ENCODE assay signal across 8 cellular contexts in the genomic region with DNA sequence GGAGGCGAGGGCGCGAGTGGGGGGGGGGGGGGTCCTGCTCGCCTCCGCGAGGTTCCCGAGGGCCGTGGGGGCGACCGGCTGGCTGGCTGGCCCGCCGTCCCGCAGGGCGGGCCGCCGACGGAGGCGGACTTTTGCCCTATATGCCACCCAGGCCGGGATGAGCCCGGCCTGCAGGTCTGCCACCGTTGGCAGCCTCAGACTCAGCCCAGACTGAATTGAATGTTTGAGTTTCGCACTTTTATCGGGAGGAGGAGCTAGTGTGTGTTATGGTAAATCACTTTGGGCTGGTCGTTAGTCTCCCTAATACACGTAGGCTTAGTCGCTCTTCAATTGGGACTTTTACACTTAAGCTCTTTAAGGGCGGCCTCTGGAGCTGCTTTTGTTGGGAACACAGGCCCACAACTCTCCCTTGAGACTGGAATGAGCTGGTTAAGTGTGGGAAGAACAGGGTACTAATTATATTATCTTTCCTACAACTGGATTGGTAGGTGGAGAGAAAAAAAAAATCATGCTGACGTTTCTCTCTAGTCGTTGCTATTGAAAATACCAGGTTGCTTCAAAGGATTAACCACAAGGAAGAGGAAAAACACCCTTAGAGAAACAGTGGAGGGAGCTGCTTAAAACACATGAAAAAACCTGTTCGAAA. TPM values are rescaled to one million over a fixed set of nuclear protein-coding genes. Genes with fewer than 3 reads are reported as not detected.
DNase-seq lines count a peak whose midpoint lies in the region; ATAC-seq and TF ChIP-seq lines count a peak whose summit lies in the region.

No MANE protein-coding gene starts in this region.

- H4K20me1 ChIP-seq in GM23338 (replicated peaks; ENCODE audit: insufficient read depth) (peaks cover 9% of the 10 kb centered on the region), PC-9 (ENCODE audit: insufficient read depth) (peaks cover 16% of the 10 kb centered on the region)

- H3F3A ChIP-seq in GM23338 (replicated peaks; ENCODE audit: low read depth) (peaks cover 4% of the 10 kb centered on the region; the same call in 1 of the 2 replicates), PC-9 (ENCODE audit: insufficient read depth, low read depth) (peaks cover 67% of the 10 kb centered on the region)

- H3K4me3 ChIP-seq in GM08714 (ENCODE audit: low read length) (peak overlapping the region; percentile 21; the same call in 1 of the 2 replicates), GM23338 (peak overlapping the region; percentile 72), PC-9 (peak overlapping the region; percentile 91), astrocyte of the spinal cord (ENCODE audit: low read depth, low read length) (peak overlapping the region; percentile 9), iPS-11a (ENCODE audit: low read depth, low read length) (peak overlapping the region; percentile 30), skeletal muscle satellite cell (ENCODE audit: low read length) (peak overlapping the region; percentile 55)

- peak overlapping the region; percentile 69 for H3K4me3 Mint-ChIP-seq in GM23338

- DNase-seq in GM23338 (ENCODE audit: low spot score) (peak; percentile 92), Kasumi-1 (lab: John Stamatoyannopoulos, UW) (peak; percentile 84 to 88), PC-9 (peak; percentile 82 to 87), astrocyte of the spinal cord (ENCODE audit: low read depth, low spot score) (peak; percentile 94), posterior cingulate gyrus (no peak)

- peaks cover 25% of the 10 kb centered on the region for H3K36me3 Mint-ChIP-seq in GM23338 (ENCODE audit: low read depth)

- H3K4me1 ChIP-seq in GM23338 (ENCODE audit: insufficient read depth) (peaks cover 39% of the 10 kb centered on the region), PC-9 (replicated peaks; ENCODE audit: insufficient read depth) (peaks cover 38% of the 10 kb centered on the region), skeletal muscle satellite cell (ENCODE audit: control insufficient read depth, insufficient read depth, low read length) (peaks cover 43% of the 10 kb centered on the region)

- H3K9me2 ChIP-seq in GM23338 (ENCODE audit: insufficient read depth) (no peaks in the 10 kb centered on the region), PC-9 (ENCODE audit: insufficient read depth) (no peaks in the 10 kb centered on the region)

- no TSS peak for BruUV-seq in PC-9 (replicated peaks; lab: Mats Ljungman, UMichigan)

- H3K27me3 ChIP-seq in GM23338 (ENCODE audit: insufficient read depth) (no peaks in the 10 kb centered on the region), PC-9 (ENCODE audit: insufficient read depth, low read depth) (no peaks in the 10 kb centered on the region), skeletal muscle satellite cell (ENCODE audit: control insufficient read depth, insufficient read depth, low read length) (no peaks in the 10 kb centered on the region)

- H2AFZ ChIP-seq in GM23338 (no peak overlapping the region), PC-9 (no peak overlapping the region)

- peaks cover 7% of the 10 kb centered on the region; the same call in 1 of the 3 replicates for H3K9me3 Mint-ChIP-seq in GM23338

- in situ Hi-C loops in astrocyte of the spinal cord (cut with HindIII; ENCODE audit: low sequenced_read_pairs): loop anchor here (25.0 kb wide), 1 partner anchor 351 kb away; no protein-coding TSS in a partner anchor

- 0 out of 4 replicates have a peak, but pooled peaks of 1 of the 2 experiments have one; percentile 14 for TF ChIP-seq CTCF in GM23338 (conservative IDR thresholded peaks at IDR 0.05; ENCODE audit: low read depth in 2 of 2)
- TF ChIP-seq CTCF in PC-9 (conservative IDR thresholded peaks at IDR 0.05): peak; percentile 44; the same call in 1 of the 2 replicates
- peak; percentile 12 for TF ChIP-seq CTCF in astrocyte of the spinal cord (IDR thresholded peaks at IDR 0.05; ENCODE audit: low read depth, low read length)

- ATAC-seq in GM23338: peak; percentile 65

- peak overlapping the region; percentile 98 for H3K9ac ChIP-seq in skeletal muscle satellite cell (ENCODE audit: low read depth, low read length)

- H3K9me3 ChIP-seq in PC-9 (ENCODE audit: insufficient read depth, low read depth) (no peaks in the 10 kb centered on the region), skeletal muscle satellite cell (replicated peaks; ENCODE audit: low read length) (no peaks in the 10 kb centered on the region)

- peaks cover 14% of the 10 kb centered on the region for H3K27me3 Mint-ChIP-seq in GM23338 (ENCODE audit: insufficient read depth, low read depth, poor library complexity)

- CTCF ChIA-PET in PC-9 (lab: Charles Lee): interaction anchor here (0.6 to 1.9 kb wide), 7 partner anchors 47 to 481 kb away, joined by 3 to 8 read pairs (median 5); no protein-coding TSS in a partner anchor

- H3K27ac Mint-ChIP-seq in GM23338: peak overlapping the region; percentile 97

- H3K27ac ChIP-seq in GM23338 (ENCODE audit: low read depth) (peak overlapping the region; percentile 98), PC-9 (peak overlapping the region; percentile 100)

- H3K4me2 ChIP-seq in GM23338: peak overlapping the region; percentile 57
- H3K4me2 ChIP-seq in PC-9: peak overlapping the region; percentile 100
- H3K4me2 ChIP-seq in skeletal muscle satellite cell (ENCODE audit: low read length): peak overlapping the region; percentile 74

- no peaks in the 10 kb centered on the region for H3K36me3 ChIP-seq in GM23338 (ENCODE audit: insufficient read depth)
- H3K36me3 ChIP-seq in PC-9 (ENCODE audit: low read depth): peaks cover 18% of the 10 kb centered on the region
- peaks cover 25% of the 10 kb centered on the region for H3K36me3 ChIP-seq in skeletal muscle satellite cell (ENCODE audit: insufficient read depth, low read length)

- H3K79me2 ChIP-seq in GM23338 (replicated peaks; ENCODE audit: insufficient read depth) (peaks cover 29% of the 10 kb centered on the region), PC-9 (ENCODE audit: low read depth) (peaks cover 34% of the 10 kb centered on the region)

- H3K4me1 Mint-ChIP-seq in GM23338: peaks cover 51% of the 10 kb centered on the region

- intact Hi-C loops in PC-9 (cut with micrococcal nuclease; ENCODE audit: unreplicated experiment): loop anchor here (1.0 to 2.0 kb wide), 6 partner anchors 74 to 401 kb away; no protein-coding TSS in a partner anchor
- intact Hi-C loops in posterior cingulate gyrus (cut with DNase I): loop anchor here (1.0 to 10.0 kb wide), 4 partner anchors 66 to 471 kb away; no protein-coding TSS in a partner anchor

- POLR2A ChIA-PET in PC-9 (lab: Charles Lee; ENCODE audit: unreplicated experiment): interaction anchor here (0.5 to 2.9 kb wide), 30 partner anchors 11 to 482 kb away, joined by 3 to 65 read pairs (median 6); partner anchors contain the start of gene TARBP1

TF ChIP-seq in GM23338, 12 proteins besides CTCF, POLR2A, EP300 and RAD21:
- TF ChIP-seq CREB1 (CRISPR knock-in tag; IDR thresholded peaks at IDR 0.05; ENCODE audit: low read depth): no peak
- 0 out of 2 replicates have a peak, but pooled peaks have one; percentile 49 for TF ChIP-seq ETS1 (IDR thresholded peaks at IDR 0.05)
- peak; percentile 82 for TF ChIP-seq POLR2AphosphoS5 (IDR thresholded peaks at IDR 0.05; ENCODE audit: low read depth)
TF ChIP-seq in GM23338: peak in this region for 2.

RNA-seq across cellular contexts. Expression of gene IRF2BP2, which starts 1.3 kb away (rescaled TPM):
- 62.4 and 62.9 TPM in 2 replicates for total RNA-seq in GM23338 (2014; rRNA removed; shearing (Covaris generic))
- polyA plus RNA-seq in GM23338 (2016; fragmentation: Nextera tagmentation; extraction: Ambion mirVana): 19.4 and 21.5 TPM in 2 replicates
- total RNA-seq in PC-9 (2021): 80.7 and 122 TPM in 2 replicates
- 61.6 and 73.8 TPM in 2 replicates for total RNA-seq in skeletal muscle satellite cell (2012; rRNA removed)

Comparison
In these comparisons a context has a peak if more than half of its experiments do, and no peak if none do; other contexts are left out.
1. H3K4me3 ChIP-seq: peak in every context shown above with its lines; median percentile 91 in PC-9; 72 in GM23338; 55 in skeletal muscle satellite cell; 30 in iPS-11a; 21 in GM08714; 9 in astrocyte of the spinal cord.
2. DNase-seq: peak in GM23338 (single experiment), Kasumi-1 (2 of 2), PC-9 (2 of 2) and astrocyte of the spinal cord (single experiment); none in posterior cingulate gyrus (0 of 10).
3. Peak in every context shown above with its lines, with median percentiles within 50 percentile points of each other: H3K4me2 ChIP-seq.